8 cellular contexts compared by ENCODE assay signal in genomic region chr19:17441241-17442135, GRCh38.
DNase-seq lines count a peak whose midpoint lies in the region; TF ChIP-seq lines count a peak whose summit lies in the region.

No MANE protein-coding gene starts in this region.

- no peaks in the 10 kb centered on the region for H3K4me1 ChIP-seq in tibial artery

- intact Hi-C loops in tibial artery (cut with DNase I; ENCODE audit: low total_unique reads): no loop called here

- DNase-seq in AG08396 (ENCODE audit: low spot score) (peak; percentile 55), SKM-1 treated with dmso at 0.1 percent for 144 hours (lab: John Stamatoyannopoulos, UW; ENCODE audit: unreplicated experiment) (peak; percentile 26), fibroblast of peridontal ligament (ENCODE audit: extremely low read depth) (peak; percentile 20), retinal pigment epithelial cell (ENCODE audit: low read depth) (no peak), tibial artery (no peak), COR-L47 (lab: John Stamatoyannopoulos, UW) (no peak), T1000 (lab: John Stamatoyannopoulos, UW) (no peak)

- H3K36me3 ChIP-seq in tibial artery: peaks cover 0 to 1% (median under 1%) of the 10 kb centered on the region in 3 donors

- no peaks in the 10 kb centered on the region for H3K27me3 ChIP-seq in tibial artery

- H3K9me3 ChIP-seq in tibial artery: no peaks in the 10 kb centered on the region

- H3K27ac ChIP-seq in tibial artery: no peak overlapping the region

- TF ChIP-seq CTCF in GM12872 (IDR thresholded peaks at IDR 0.05; ENCODE audit: insufficient read depth, low read depth, low read length) (peak; percentile 66), retinal pigment epithelial cell (conservative IDR thresholded peaks at IDR 0.05; ENCODE audit: low read depth, low read length) (peak; percentile 50), tibial artery (IDR thresholded peaks at IDR 0.05) (no peak)

- H3K4me3 ChIP-seq in retinal pigment epithelial cell (ENCODE audit: low read length): no peak overlapping the region
- no peak overlapping the region for H3K4me3 ChIP-seq in tibial artery

Comparison
In these comparisons a context has a peak if more than half of its experiments do, and no peak if none do; other contexts are left out.
1. DNase-seq: peak in AG08396 (single experiment), SKM-1 treated with dmso at 0.1 percent for 144 hours (single experiment) and fibroblast of peridontal ligament (single experiment); none in retinal pigment epithelial cell (single experiment), tibial artery (0 of 2), COR-L47 (single experiment) and T1000 (single experiment).
2. CTCF ChIP-seq: peak in GM12872 (single experiment) and retinal pigment epithelial cell (single experiment); none in tibial artery (0 of 2).